In genomic region chrX:55464050-55464449, GRCh38 we compare ENCODE assay signal across 8 cellular contexts. TPM values are rescaled to one million over a fixed set of nuclear protein-coding genes. Genes with fewer than 3 reads are reported as not detected.
DNase-seq lines count a peak whose midpoint lies in the region; ATAC-seq, FAIRE-seq and TF ChIP-seq lines count a peak whose summit lies in the region.
"Not testable (repeated sequence)": the region's sequence is repeated elsewhere in the genome, so short reads cannot be mapped to it uniquely, and the experiment has no call there.
"Had no signal": no experiment of that assay in that cellular context is flagged by ENCODE, and none has a peak within 500 bp of the region (broad histone marks: within the 10 kb centered on the region; RNA-seq: fewer than 3 reads in every experiment).

No MANE protein-coding gene starts in this region.

- not testable (repeated sequence) for H2AFZ ChIP-seq in astrocyte (ENCODE audit: low read depth, low read length); keratinocyte (ENCODE audit: control insufficient read depth, low read length)

- H3K27ac ChIP-seq in CD8-positive, alpha-beta T cell (ENCODE audit: low read depth, low read length); astrocyte (ENCODE audit: low read depth, low read length); keratinocyte (ENCODE audit: control insufficient read depth, insufficient read depth, low read length): not testable (repeated sequence)

- not testable (repeated sequence) for H3K79me2 ChIP-seq in astrocyte (ENCODE audit: insufficient read depth, low read length); keratinocyte (ENCODE audit: control insufficient read depth, insufficient read depth, low read length)

- FAIRE-seq in astrocyte (lab: Jason Lieb, UNC) (peak; percentile 64), keratinocyte (lab: Jason Lieb, UNC) (peak; percentile 32)

- ATAC-seq in CD8-positive, alpha-beta T cell, result peak; percentile 55
- ATAC-seq in GM18868 (IDR thresholded peaks at IDR 0.05; ENCODE audit: unreplicated experiment) (peak; percentile 57), GM21825 (IDR thresholded peaks at IDR 0.05; ENCODE audit: unreplicated experiment) (peak; percentile 60), HG03108 (IDR thresholded peaks at IDR 0.05; ENCODE audit: unreplicated experiment) (peak; percentile 63), WTC11 (peak; percentile 92)

- dilution Hi-C loops in keratinocyte (cut with MboI; ENCODE audit: extremely low pct_ligation_motif_present, low sequenced_read_pairs), result not testable (repeated sequence)

- not testable (repeated sequence) for DNase-seq in CD8-positive, alpha-beta T cell; WTC11 (ENCODE audit: low spot score); astrocyte (ENCODE audit: low read depth); keratinocyte (ENCODE audit: low read depth, low spot score)

- H3K27ac Mint-ChIP-seq in CD8-positive, alpha-beta T cell; WTC11; astrocyte (ENCODE audit: unreplicated experiment): not testable (repeated sequence)

- H3K27me3 ChIP-seq in CD8-positive, alpha-beta T cell (ENCODE audit: insufficient read depth, low read length); astrocyte (ENCODE audit: insufficient read depth, low read length); keratinocyte (ENCODE audit: control insufficient read depth, extremely low read depth, insufficient read depth, low read length): not testable (repeated sequence)

- not testable (repeated sequence) for H4K20me1 ChIP-seq in astrocyte (ENCODE audit: insufficient read depth, low read length); keratinocyte (ENCODE audit: control insufficient read depth, extremely low read depth, insufficient read depth, low read length)

- H3K9me1 ChIP-seq in keratinocyte (ENCODE audit: control insufficient read depth, extremely low read depth, insufficient read depth, low read length), result not testable (repeated sequence)

- not testable (repeated sequence) for H3K36me3 ChIP-seq in CD8-positive, alpha-beta T cell (ENCODE audit: insufficient read depth, low read length); astrocyte (ENCODE audit: insufficient read depth, low read length); keratinocyte (ENCODE audit: control insufficient read depth in 2 of 2, extremely low read depth in 1 of 2, insufficient read depth in 2 of 2, low read length in 2 of 2)

- H3K4me3 ChIP-seq in CD8-positive, alpha-beta T cell (ENCODE audit: low read depth, low read length); astrocyte (ENCODE audit: insufficient read depth, low read depth, low read length); keratinocyte (ENCODE audit: control insufficient read depth in 2 of 3, extremely low read depth in 1 of 3, insufficient read depth in 2 of 3, low read depth in 1 of 3, low read length in 3 of 3): not testable (repeated sequence)

- not testable (repeated sequence) for H3K4me1 Mint-ChIP-seq in CD8-positive, alpha-beta T cell (ENCODE audit: low read depth); WTC11; astrocyte (ENCODE audit: low read depth, unreplicated experiment)

- POLR2A ChIA-PET in CD8-positive, alpha-beta T cell (lab: Charles Lee); WTC11 (lab: Charles Lee): not testable (repeated sequence)

- not testable (repeated sequence) for H3K9ac ChIP-seq in astrocyte (ENCODE audit: low read length); keratinocyte (ENCODE audit: control insufficient read depth, extremely low read depth, insufficient read depth, low read length)

- H3K36me3 Mint-ChIP-seq in CD8-positive, alpha-beta T cell; WTC11; astrocyte (ENCODE audit: low read depth, unreplicated experiment): not testable (repeated sequence)

- H3K4me2 ChIP-seq in astrocyte (ENCODE audit: low read length); keratinocyte (ENCODE audit: control insufficient read depth, extremely low read depth, insufficient read depth, low read depth, low read length): not testable (repeated sequence)

- H3K4me3 Mint-ChIP-seq in CD8-positive, alpha-beta T cell; WTC11; astrocyte (ENCODE audit: unreplicated experiment): not testable (repeated sequence)

- H3K9me3 ChIP-seq in CD8-positive, alpha-beta T cell (ENCODE audit: low read length); astrocyte (ENCODE audit: insufficient read depth, low read depth, low read length); keratinocyte (ENCODE audit: control insufficient read depth, low read depth, low read length): not testable (repeated sequence)

- not testable (repeated sequence) for H3K4me1 ChIP-seq in CD8-positive, alpha-beta T cell (ENCODE audit: insufficient read depth, low read length); astrocyte (ENCODE audit: insufficient read depth, low read length); keratinocyte (ENCODE audit: control insufficient read depth, extremely low read depth, insufficient read depth, low read length)

- CTCF ChIA-PET in CD8-positive, alpha-beta T cell (lab: Charles Lee); WTC11 (lab: Charles Lee): not testable (repeated sequence)

- not testable (repeated sequence) for H3K27me3 Mint-ChIP-seq in CD8-positive, alpha-beta T cell (ENCODE audit: low read depth); WTC11 (ENCODE audit: low read depth); astrocyte (ENCODE audit: low read depth, unreplicated experiment)

- not testable (repeated sequence) for TF ChIP-seq CTCF in CD8-positive, alpha-beta T cell (IDR thresholded peaks at IDR 0.05); WTC11 (IDR thresholded peaks at IDR 0.05); astrocyte (IDR thresholded peaks at IDR 0.05; ENCODE audit: insufficient read depth, low read depth, low read length); keratinocyte (optimal IDR thresholded peaks at IDR 0.05 in 1 of 3, IDR thresholded peaks at IDR 0.05 in 1 of 3, conservative IDR thresholded peaks at IDR 0.05 in 1 of 3; ENCODE audit: extremely low read depth in 1 of 3, insufficient read depth in 2 of 3, low read length in 3 of 3)

- intact Hi-C loops in CD8-positive, alpha-beta T cell (cut with DNase I, micrococcal nuclease), result not testable (repeated sequence)

- not testable (repeated sequence) for H3K9me3 Mint-ChIP-seq in CD8-positive, alpha-beta T cell; WTC11; astrocyte (ENCODE audit: unreplicated experiment)

RNA-seq across cellular contexts. Expression of gene MAGEH1, which starts 12.1 kb away (rescaled TPM):
- total RNA-seq in CD8-positive, alpha-beta T cell, result 10 to 100 TPM; 13.0 to 14.7 TPM
- total RNA-seq in WTC11 (2021), result 12.0 to 13.9 TPM (median 12.2 TPM) in 3 replicates
- 15.1 and 15.4 TPM in 2 replicates for total RNA-seq in astrocyte
- polyA plus RNA-seq in keratinocyte, result 5.8 to 6.7 TPM (median 6.2 TPM) in 3 replicates
- polyA plus RNA-seq in keratinocyte (2011; ENCODE audit: low read depth), result 2.8 TPM
- 3.4 and 3.6 TPM in 2 replicates for polyA plus RNA-seq in keratinocyte (2011; cell fraction: cytosol; rRNA removed)
- polyA plus RNA-seq in keratinocyte (2011; cell fraction: nucleus; rRNA removed), result 9.5 and 10.5 TPM in 2 replicates
- polyA plus RNA-seq in keratinocyte (2012; ENCODE audit: low replicate concordance), result 1.6 and 5.7 TPM in 2 replicates
- 1.6 to 2.9 TPM (median 2.0 TPM) in 3 replicates for polyA minus RNA-seq in keratinocyte
- 2.7 TPM for polyA minus RNA-seq in keratinocyte (2011; cell fraction: cytosol; rRNA and poly(A)+ RNA removed)
- 2.2 and 3.1 TPM in 2 replicates for polyA minus RNA-seq in keratinocyte (2011; cell fraction: nucleus; rRNA and poly(A)+ RNA removed)
- total RNA-seq: PC-9 had no signal

RNA-seq across cellular contexts. Expression of gene USP51, which starts 25.6 kb away (rescaled TPM):
- 1 to 10 TPM; 2.1 to 2.8 TPM for total RNA-seq in CD8-positive, alpha-beta T cell
- total RNA-seq in WTC11 (2021) (6.0 to 6.5 TPM (median 6.4 TPM) in 3 replicates), astrocyte (1.5 and 2.2 TPM in 2 replicates)
- polyA plus RNA-seq in keratinocyte, result 0.28 to 0.57 TPM (median 0.39 TPM) in 3 replicates
- polyA plus RNA-seq in keratinocyte (2011; ENCODE audit: low read depth), result not detected
- polyA plus RNA-seq in keratinocyte (2011; cell fraction: cytosol; rRNA removed), result 0.13 and 0.18 TPM in 2 replicates
- polyA plus RNA-seq in keratinocyte (2011; cell fraction: nucleus; rRNA removed), result 0.33 and 0.52 TPM in 2 replicates
- polyA plus RNA-seq in keratinocyte (2012; ENCODE audit: low replicate concordance), result 0.17 and 0.33 TPM in 2 replicates
- polyA minus RNA-seq in keratinocyte, result 0.83 to 1.8 TPM (median 1.2 TPM) in 3 replicates
- polyA minus RNA-seq in keratinocyte (2011; cell fraction: cytosol; rRNA and poly(A)+ RNA removed), result not detected
- polyA minus RNA-seq in keratinocyte (2011; cell fraction: nucleus; rRNA and poly(A)+ RNA removed), result 0.54 and 0.95 TPM in 2 replicates
- total RNA-seq: PC-9 had no signal
